1 cellular context compared by ENCODE assay signal in the genomic region with DNA sequence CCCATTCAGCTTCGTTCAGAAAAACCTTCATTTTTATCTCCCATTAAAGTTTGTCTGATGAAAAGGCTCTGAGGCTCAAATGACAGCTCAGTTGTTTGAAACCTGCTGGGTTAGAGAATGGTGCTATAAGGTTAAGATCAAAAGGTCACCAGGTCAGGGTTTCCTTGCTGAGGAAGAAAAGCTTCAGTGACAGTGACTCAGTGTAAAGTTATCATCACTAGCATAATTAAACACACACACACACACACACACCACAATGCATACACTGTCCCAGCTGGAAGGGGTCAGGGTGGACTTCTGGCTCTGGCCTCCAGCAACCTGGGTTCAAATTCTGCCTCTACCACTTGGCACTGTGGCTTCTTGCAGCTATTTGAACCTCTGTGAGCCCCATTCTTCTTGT.
A peak's percentile ranks its signal among the peaks of the same experiment; 100 is the strongest.
TF ChIP-seq lines count a peak whose summit lies in the region.

No MANE protein-coding gene starts in this region.

TF ChIP-seq in HepG2, 621 proteins besides CTCF, POLR2A, EP300 and RAD21 (continued from another document and continues in another):
- TF ChIP-seq CREB1 (IDR thresholded peaks at IDR 0.05) (no peak), CREB1 (CRISPR knock-in tag; IDR thresholded peaks at IDR 0.05) (peak; percentile 24; the same call in 1 of the 2 replicates), NR2F2 (IDR thresholded peaks at IDR 0.05; ENCODE audit: borderline replicate concordance, low read depth) (peak; percentile 90), ZXDC (CRISPR knock-in tag; IDR thresholded peaks at IDR 0.05) (no peak), TFAP4 (IDR thresholded peaks at IDR 0.05; ENCODE audit: borderline replicate concordance, low read depth) (peak; percentile 67; the same call in 1 of the 2 replicates), PHF21A (CRISPR knock-in tag; IDR thresholded peaks at IDR 0.05) (0 out of 2 replicates have a peak, but pooled peaks have one; percentile 31), NFIB (CRISPR knock-in tag; IDR thresholded peaks at IDR 0.05; ENCODE audit: borderline replicate concordance) (no peak), ZNF549 (CRISPR knock-in tag; IDR thresholded peaks at IDR 0.05) (no peak), ZNF18 (CRISPR knock-in tag; IDR thresholded peaks at IDR 0.05; ENCODE audit: insufficient replicate concordance) (no peak), ZBED4 (CRISPR knock-in tag; IDR thresholded peaks at IDR 0.05; ENCODE audit: borderline replicate concordance) (no peak), ETV6 (CRISPR knock-in tag; conservative IDR thresholded peaks at IDR 0.05) (no peak), GZF1 (CRISPR knock-in tag; IDR thresholded peaks at IDR 0.05) (no peak), HOXA9 (CRISPR knock-in tag; IDR thresholded peaks at IDR 0.05; ENCODE audit: borderline replicate concordance) (no peak), PPARG (CRISPR knock-in tag; conservative IDR thresholded peaks at IDR 0.05) (0 out of 2 replicates have a peak, but pooled peaks have one; percentile 36), NCOA5 (CRISPR knock-in tag; IDR thresholded peaks at IDR 0.05) (no peak), HOMEZ (CRISPR knock-in tag; IDR thresholded peaks at IDR 0.05; ENCODE audit: low read depth) (no peak), ZNF263 (CRISPR knock-in tag; IDR thresholded peaks at IDR 0.05) (no peak), ZBTB2 (CRISPR knock-in tag; IDR thresholded peaks at IDR 0.05; ENCODE audit: low read depth) (no peak), MAFF (IDR thresholded peaks at IDR 0.05; ENCODE audit: low read depth, low read length) (no peak)
- TF ChIP-seq, protein P1, sequence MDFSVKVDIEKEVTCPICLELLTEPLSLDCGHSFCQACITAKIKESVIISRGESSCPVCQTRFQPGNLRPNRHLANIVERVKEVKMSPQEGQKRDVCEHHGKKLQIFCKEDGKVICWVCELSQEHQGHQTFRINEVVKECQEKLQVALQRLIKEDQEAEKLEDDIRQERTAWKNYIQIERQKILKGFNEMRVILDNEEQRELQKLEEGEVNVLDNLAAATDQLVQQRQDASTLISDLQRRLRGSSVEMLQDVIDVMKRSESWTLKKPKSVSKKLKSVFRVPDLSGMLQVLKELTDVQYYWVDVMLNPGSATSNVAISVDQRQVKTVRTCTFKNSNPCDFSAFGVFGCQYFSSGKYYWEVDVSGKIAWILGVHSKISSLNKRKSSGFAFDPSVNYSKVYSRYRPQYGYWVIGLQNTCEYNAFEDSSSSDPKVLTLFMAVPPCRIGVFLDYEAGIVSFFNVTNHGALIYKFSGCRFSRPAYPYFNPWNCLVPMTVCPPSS (IDR thresholded peaks at IDR 0.05) = no peak
- TF ChIP-seq, protein P2, sequence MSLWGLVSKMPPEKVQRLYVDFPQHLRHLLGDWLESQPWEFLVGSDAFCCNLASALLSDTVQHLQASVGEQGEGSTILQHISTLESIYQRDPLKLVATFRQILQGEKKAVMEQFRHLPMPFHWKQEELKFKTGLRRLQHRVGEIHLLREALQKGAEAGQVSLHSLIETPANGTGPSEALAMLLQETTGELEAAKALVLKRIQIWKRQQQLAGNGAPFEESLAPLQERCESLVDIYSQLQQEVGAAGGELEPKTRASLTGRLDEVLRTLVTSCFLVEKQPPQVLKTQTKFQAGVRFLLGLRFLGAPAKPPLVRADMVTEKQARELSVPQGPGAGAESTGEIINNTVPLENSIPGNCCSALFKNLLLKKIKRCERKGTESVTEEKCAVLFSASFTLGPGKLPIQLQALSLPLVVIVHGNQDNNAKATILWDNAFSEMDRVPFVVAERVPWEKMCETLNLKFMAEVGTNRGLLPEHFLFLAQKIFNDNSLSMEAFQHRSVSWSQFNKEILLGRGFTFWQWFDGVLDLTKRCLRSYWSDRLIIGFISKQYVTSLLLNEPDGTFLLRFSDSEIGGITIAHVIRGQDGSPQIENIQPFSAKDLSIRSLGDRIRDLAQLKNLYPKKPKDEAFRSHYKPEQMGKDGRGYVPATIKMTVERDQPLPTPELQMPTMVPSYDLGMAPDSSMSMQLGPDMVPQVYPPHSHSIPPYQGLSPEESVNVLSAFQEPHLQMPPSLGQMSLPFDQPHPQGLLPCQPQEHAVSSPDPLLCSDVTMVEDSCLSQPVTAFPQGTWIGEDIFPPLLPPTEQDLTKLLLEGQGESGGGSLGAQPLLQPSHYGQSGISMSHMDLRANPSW (CRISPR knock-in tag; IDR thresholded peaks at IDR 0.05; ENCODE audit: borderline replicate concordance) = no peak
- TF ChIP-seq, protein P3, sequence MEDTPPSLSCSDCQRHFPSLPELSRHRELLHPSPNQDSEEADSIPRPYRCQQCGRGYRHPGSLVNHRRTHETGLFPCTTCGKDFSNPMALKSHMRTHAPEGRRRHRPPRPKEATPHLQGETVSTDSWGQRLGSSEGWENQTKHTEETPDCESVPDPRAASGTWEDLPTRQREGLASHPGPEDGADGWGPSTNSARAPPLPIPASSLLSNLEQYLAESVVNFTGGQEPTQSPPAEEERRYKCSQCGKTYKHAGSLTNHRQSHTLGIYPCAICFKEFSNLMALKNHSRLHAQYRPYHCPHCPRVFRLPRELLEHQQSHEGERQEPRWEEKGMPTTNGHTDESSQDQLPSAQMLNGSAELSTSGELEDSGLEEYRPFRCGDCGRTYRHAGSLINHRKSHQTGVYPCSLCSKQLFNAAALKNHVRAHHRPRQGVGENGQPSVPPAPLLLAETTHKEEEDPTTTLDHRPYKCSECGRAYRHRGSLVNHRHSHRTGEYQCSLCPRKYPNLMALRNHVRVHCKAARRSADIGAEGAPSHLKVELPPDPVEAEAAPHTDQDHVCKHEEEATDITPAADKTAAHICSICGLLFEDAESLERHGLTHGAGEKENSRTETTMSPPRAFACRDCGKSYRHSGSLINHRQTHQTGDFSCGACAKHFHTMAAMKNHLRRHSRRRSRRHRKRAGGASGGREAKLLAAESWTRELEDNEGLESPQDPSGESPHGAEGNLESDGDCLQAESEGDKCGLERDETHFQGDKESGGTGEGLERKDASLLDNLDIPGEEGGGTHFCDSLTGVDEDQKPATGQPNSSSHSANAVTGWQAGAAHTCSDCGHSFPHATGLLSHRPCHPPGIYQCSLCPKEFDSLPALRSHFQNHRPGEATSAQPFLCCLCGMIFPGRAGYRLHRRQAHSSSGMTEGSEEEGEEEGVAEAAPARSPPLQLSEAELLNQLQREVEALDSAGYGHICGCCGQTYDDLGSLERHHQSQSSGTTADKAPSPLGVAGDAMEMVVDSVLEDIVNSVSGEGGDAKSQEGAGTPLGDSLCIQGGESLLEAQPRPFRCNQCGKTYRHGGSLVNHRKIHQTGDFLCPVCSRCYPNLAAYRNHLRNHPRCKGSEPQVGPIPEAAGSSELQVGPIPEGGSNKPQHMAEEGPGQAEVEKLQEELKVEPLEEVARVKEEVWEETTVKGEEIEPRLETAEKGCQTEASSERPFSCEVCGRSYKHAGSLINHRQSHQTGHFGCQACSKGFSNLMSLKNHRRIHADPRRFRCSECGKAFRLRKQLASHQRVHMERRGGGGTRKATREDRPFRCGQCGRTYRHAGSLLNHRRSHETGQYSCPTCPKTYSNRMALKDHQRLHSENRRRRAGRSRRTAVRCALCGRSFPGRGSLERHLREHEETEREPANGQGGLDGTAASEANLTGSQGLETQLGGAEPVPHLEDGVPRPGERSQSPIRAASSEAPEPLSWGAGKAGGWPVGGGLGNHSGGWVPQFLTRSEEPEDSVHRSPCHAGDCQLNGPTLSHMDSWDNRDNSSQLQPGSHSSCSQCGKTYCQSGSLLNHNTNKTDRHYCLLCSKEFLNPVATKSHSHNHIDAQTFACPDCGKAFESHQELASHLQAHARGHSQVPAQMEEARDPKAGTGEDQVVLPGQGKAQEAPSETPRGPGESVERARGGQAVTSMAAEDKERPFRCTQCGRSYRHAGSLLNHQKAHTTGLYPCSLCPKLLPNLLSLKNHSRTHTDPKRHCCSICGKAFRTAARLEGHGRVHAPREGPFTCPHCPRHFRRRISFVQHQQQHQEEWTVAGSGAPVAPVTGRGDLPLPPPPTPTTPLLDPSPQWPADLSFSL (CRISPR knock-in tag; IDR thresholded peaks at IDR 0.05) = 0 out of 2 replicates have a peak, but pooled peaks have one; percentile 41
